ENCODE assay signal across 19 cellular contexts in the genomic region with DNA sequence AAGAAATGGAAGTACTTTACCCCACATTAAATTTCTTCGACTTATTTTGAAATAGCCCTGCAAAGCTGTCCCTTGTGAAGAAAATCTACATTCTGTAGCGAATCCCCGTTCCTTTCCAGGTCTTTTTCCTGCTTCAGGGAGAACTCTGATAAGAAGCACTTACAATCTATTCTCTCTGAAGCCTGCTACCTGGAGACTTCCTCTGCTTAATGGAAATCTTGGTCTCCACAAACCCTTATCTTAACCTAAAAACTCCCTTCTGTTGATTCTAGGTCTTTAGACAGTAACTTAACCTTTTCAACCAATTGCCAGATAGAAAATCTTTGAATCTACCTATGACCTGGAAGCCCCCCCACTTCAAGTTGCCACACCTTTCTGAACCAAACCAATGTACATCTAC. TPM values are rescaled to one million over a fixed set of nuclear protein-coding genes. Genes with fewer than 3 reads are reported as not detected.
DNase-seq lines count a peak whose midpoint lies in the region; ATAC-seq and TF ChIP-seq lines count a peak whose summit lies in the region.
"Had no signal": no experiment of that assay in that cellular context is flagged by ENCODE, and none has a peak within 500 bp of the region (broad histone marks: within the 10 kb centered on the region; RNA-seq: fewer than 3 reads in every experiment).

No MANE protein-coding gene starts in this region.

- H3K4me1 ChIP-seq in breast epithelium = peaks cover 7 to 10% of the 10 kb centered on the region in 2 donors

- no peak overlapping the region for H3K27ac Mint-ChIP-seq in MCF 10A (ENCODE audit: low read depth, unreplicated experiment)
- H3K27ac Mint-ChIP-seq in activated T-helper 1 cell treated with anti-CD3 and anti-CD28 coated beads, Interleukin-12 subunit alpha, Interleukin-12 subunit beta, Interleukin-2, Interleukin-4 antibody, amounts not matched to agents 30 ng/mL and 10 ng/mL and 1 ng/mL, durations not matched to agents 14 hours and 24 hours and 36 hours = peak overlapping the region; percentile 95
- H3K27ac Mint-ChIP-seq in mesothelial cell of epicardium = peak overlapping the region; percentile 30
- no peak overlapping the region for H3K27ac Mint-ChIP-seq in type B pancreatic cell

- H3K27me3 ChIP-seq in breast epithelium = no peaks in the 10 kb centered on the region
- H3K27me3 ChIP-seq in brain microvascular endothelial cell (replicated peaks) = no peaks in the 10 kb centered on the region
- H3K27me3 ChIP-seq: gastroesophageal sphincter had no signal

- H3K27ac ChIP-seq in breast epithelium (peak overlapping the region in 1 of 2 donors; percentile 91), brain microvascular endothelial cell (no peak overlapping the region)

- no peaks in the 10 kb centered on the region for H3K9me3 ChIP-seq in breast epithelium
- H3K9me3 ChIP-seq: gastroesophageal sphincter had no signal

- H3K4me3 ChIP-seq in breast epithelium = no peak overlapping the region
- no peak overlapping the region for H3K4me3 ChIP-seq in brain microvascular endothelial cell (ENCODE audit: low read depth, low read length)
- H3K4me3 ChIP-seq: gastroesophageal sphincter had no signal

- POLR2A ChIA-PET in MCF 10A (lab: Yijun Ruan, JAX) = interaction anchor here (0.9 to 1.3 kb wide), 3 partner anchors 44 to 76 kb away, joined by 3 to 4 read pairs (median 3); no protein-coding TSS in a partner anchor

- in situ Hi-C loops in brain microvascular endothelial cell (cut with HindIII; ENCODE audit: low pct_ligation_motif_present, low sequenced_read_pairs) = no loop called here

- no TSS peak for BruUV-seq in MCF 10A (replicated peaks; lab: Mats Ljungman, UMichigan)

- TF ChIP-seq CTCF in MCF 10A (IDR thresholded peaks at IDR 0.05; ENCODE audit: unreplicated experiment) = no peak
- no peak for TF ChIP-seq CTCF in breast epithelium (IDR thresholded peaks at IDR 0.05)
- TF ChIP-seq CTCF in mesothelial cell of epicardium (IDR thresholded peaks at IDR 0.05; ENCODE audit: unreplicated experiment) = no peak
- no peak for TF ChIP-seq CTCF in type B pancreatic cell (conservative IDR thresholded peaks at IDR 0.05)
- no peak for TF ChIP-seq CTCF in brain microvascular endothelial cell (IDR thresholded peaks at IDR 0.05; ENCODE audit: low read depth, low read length, missing control alignments)

- H3K4me3 Mint-ChIP-seq in MCF 10A (ENCODE audit: unreplicated experiment) (peak overlapping the region; percentile 39), mesothelial cell of epicardium (peak overlapping the region; percentile 10), type B pancreatic cell (peak overlapping the region; percentile 37)
- peak overlapping the region; percentile 91 for H3K4me3 Mint-ChIP-seq in activated T-helper 1 cell treated with anti-CD3 and anti-CD28 coated beads, Interleukin-12 subunit alpha, Interleukin-12 subunit beta, Interleukin-2, Interleukin-4 antibody, amounts not matched to agents 30 ng/mL and 10 ng/mL and 1 ng/mL, durations not matched to agents 14 hours and 24 hours and 36 hours

- DNase-seq in MCF 10A (ENCODE audit: unreplicated experiment) = no peak
- no peak for DNase-seq in breast epithelium (ENCODE audit: low spot score in 2 of 2)
- DNase-seq in activated T-helper 1 cell treated with anti-CD3 and anti-CD28 coated beads, Interleukin-12 subunit alpha, Interleukin-12 subunit beta, Interleukin-2, Interleukin-4 antibody, amounts not matched to agents 30 ng/mL and 10 ng/mL and 1 ng/mL, durations not matched to agents 14 hours and 24 hours and 36 hours (ENCODE audit: low spot score) = no peak
- DNase-seq in mesothelial cell of epicardium (ENCODE audit: low spot score in 2 of 2, unreplicated experiment in 2 of 2) = no peak
- no peak for DNase-seq in type B pancreatic cell (ENCODE audit: extremely low spot score, unreplicated experiment)
- DNase-seq in brain microvascular endothelial cell = no peak
- no peak for DNase-seq in dedifferentiated amniotic fluid mesenchymal stem cell (ENCODE audit: extremely low spot score)
- DNase-seq: activated CD4-positive, CD25-positive, alpha-beta regulatory T cell; activated T-cell treated with anti-CD3 and anti-CD28 coated beads, Interleukin-2, amount 50 U/mL, for 1 hour; dermis blood vessel endothelial cell; erythroblast; GF-D8; left ventricle myocardium superior; NCI-H1105 treated with DMSO at 0.1 percent for 48 hours; NCI-H82; retina had no signal

- H3K4me1 Mint-ChIP-seq in MCF 10A (ENCODE audit: insufficient read depth, unreplicated experiment) = peaks cover 3% of the 10 kb centered on the region
- peaks cover 37% of the 10 kb centered on the region for H3K4me1 Mint-ChIP-seq in activated T-helper 1 cell treated with anti-CD3 and anti-CD28 coated beads, Interleukin-12 subunit alpha, Interleukin-12 subunit beta, Interleukin-2, Interleukin-4 antibody, amounts not matched to agents 30 ng/mL and 10 ng/mL and 1 ng/mL, durations not matched to agents 14 hours and 24 hours and 36 hours (ENCODE audit: low read depth)
- peaks cover 22% of the 10 kb centered on the region for H3K4me1 Mint-ChIP-seq in mesothelial cell of epicardium
- peaks cover 16% of the 10 kb centered on the region for H3K4me1 Mint-ChIP-seq in type B pancreatic cell (ENCODE audit: unreplicated experiment)

- H3K9me3 Mint-ChIP-seq in MCF 10A (ENCODE audit: unreplicated experiment) (no peaks in the 10 kb centered on the region), mesothelial cell of epicardium (peaks cover 5% of the 10 kb centered on the region), type B pancreatic cell (peaks cover 6% of the 10 kb centered on the region)
- H3K9me3 Mint-ChIP-seq in activated T-helper 1 cell treated with anti-CD3 and anti-CD28 coated beads, Interleukin-12 subunit alpha, Interleukin-12 subunit beta, Interleukin-2, Interleukin-4 antibody, amounts not matched to agents 30 ng/mL and 10 ng/mL and 1 ng/mL, durations not matched to agents 14 hours and 24 hours and 36 hours = peaks cover 4% of the 10 kb centered on the region

- CTCF ChIA-PET in MCF 10A (lab: Yijun Ruan, JAX) = interaction anchor here (0.6 kb wide), 1 partner anchor 41 kb away, joined by 4 read pairs; no protein-coding TSS in a partner anchor

- no peak for TF ChIP-seq POLR2A in breast epithelium (IDR thresholded peaks at IDR 0.05)

- H3K36me3 Mint-ChIP-seq in MCF 10A (ENCODE audit: insufficient read depth, unreplicated experiment) (peaks cover 13% of the 10 kb centered on the region), mesothelial cell of epicardium (peaks cover 6% of the 10 kb centered on the region), type B pancreatic cell (no peaks in the 10 kb centered on the region)
- peaks cover 19% of the 10 kb centered on the region for H3K36me3 Mint-ChIP-seq in activated T-helper 1 cell treated with anti-CD3 and anti-CD28 coated beads, Interleukin-12 subunit alpha, Interleukin-12 subunit beta, Interleukin-2, Interleukin-4 antibody, amounts not matched to agents 30 ng/mL and 10 ng/mL and 1 ng/mL, durations not matched to agents 14 hours and 24 hours and 36 hours (ENCODE audit: low read depth)

- intact Hi-C loops in MCF 10A (cut with micrococcal nuclease) = loop anchor here (5.0 kb wide), 1 partner anchor 75 kb away; no protein-coding TSS in a partner anchor
- intact Hi-C loops in breast epithelium (cut with DNase I; ENCODE audit: low total_unique reads) = no loop called here
- intact Hi-C loops in activated T-helper 1 cell treated with anti-CD3 and anti-CD28 coated beads, Interleukin-12 subunit alpha, Interleukin-12 subunit beta, Interleukin-2, Interleukin-4 antibody, amounts not matched to agents 30 ng/mL and 10 ng/mL and 1 ng/mL, durations not matched to agents 14 hours and 24 hours and 36 hours (cut with micrococcal nuclease) = no loop called here

- ATAC-seq in HG03108 (IDR thresholded peaks at IDR 0.05; ENCODE audit: unreplicated experiment) = no peak
- ATAC-seq: gastroesophageal sphincter, left ventricle myocardium superior, Panc1 had no signal

- no peaks in the 10 kb centered on the region for H3K36me3 ChIP-seq in breast epithelium
- H3K36me3 ChIP-seq in brain microvascular endothelial cell (replicated peaks) = no peaks in the 10 kb centered on the region
- H3K36me3 ChIP-seq: gastroesophageal sphincter had no signal

- H3K27me3 Mint-ChIP-seq in MCF 10A (ENCODE audit: insufficient read depth, unreplicated experiment) (no peaks in the 10 kb centered on the region), mesothelial cell of epicardium (ENCODE audit: low read depth) (no peaks in the 10 kb centered on the region), type B pancreatic cell (no peaks in the 10 kb centered on the region)
- H3K27me3 Mint-ChIP-seq in activated T-helper 1 cell treated with anti-CD3 and anti-CD28 coated beads, Interleukin-12 subunit alpha, Interleukin-12 subunit beta, Interleukin-2, Interleukin-4 antibody, amounts not matched to agents 30 ng/mL and 10 ng/mL and 1 ng/mL, durations not matched to agents 14 hours and 24 hours and 36 hours (ENCODE audit: insufficient read depth) = no peaks in the 10 kb centered on the region

RNA-seq across cellular contexts. Expression of a gene that starts 1.6 kb away (rescaled TPM):
- total RNA-seq in MCF 10A (2022) = 38.0 and 45.4 TPM in 2 replicates
- 10 to 100 TPM; 54.7 to 71.4 (median 61.9) TPM for total RNA-seq in breast epithelium
- total RNA-seq in activated T-helper 1 cell treated with anti-CD3 and anti-CD28 coated beads, Interleukin-12 subunit alpha, Interleukin-12 subunit beta, Interleukin-2, Interleukin-4 antibody, amounts not matched to agents 30 ng/mL and 10 ng/mL and 1 ng/mL, durations not matched to agents 14 hours and 24 hours and 36 hours = 253 and 257 TPM in 2 replicates
- total RNA-seq in mesothelial cell of epicardium = 86.7 to 93.0 TPM (median 88.1 TPM) in 3 replicates
- total RNA-seq in type B pancreatic cell (ENCODE audit: low replicate concordance) = 51.1 and 78.1 TPM in 2 replicates

RNA-seq across cellular contexts. Expression of a gene that starts 6.4 kb away (rescaled TPM):
- 20.6 TPM in 2 replicates for total RNA-seq in MCF 10A (2022)
- 10 to 100 TPM; 31.9 to 59.5 (median 44.9) TPM for total RNA-seq in breast epithelium
- 99.0 and 103 TPM in 2 replicates for total RNA-seq in activated T-helper 1 cell treated with anti-CD3 and anti-CD28 coated beads, Interleukin-12 subunit alpha, Interleukin-12 subunit beta, Interleukin-2, Interleukin-4 antibody, amounts not matched to agents 30 ng/mL and 10 ng/mL and 1 ng/mL, durations not matched to agents 14 hours and 24 hours and 36 hours
- total RNA-seq in mesothelial cell of epicardium = 116 to 123 TPM (median 122 TPM) in 3 replicates
- total RNA-seq in type B pancreatic cell (ENCODE audit: low replicate concordance) = 75.4 and 111 TPM in 2 replicates

RNA-seq across cellular contexts. Expression of a gene that starts 33.8 kb away (rescaled TPM):
- 16.5 and 21.1 TPM in 2 replicates for total RNA-seq in MCF 10A (2022)
- 10 to 100 TPM; 26.3 to 32.8 (median 28.5) TPM for total RNA-seq in breast epithelium
- total RNA-seq in activated T-helper 1 cell treated with anti-CD3 and anti-CD28 coated beads, Interleukin-12 subunit alpha, Interleukin-12 subunit beta, Interleukin-2, Interleukin-4 antibody, amounts not matched to agents 30 ng/mL and 10 ng/mL and 1 ng/mL, durations not matched to agents 14 hours and 24 hours and 36 hours = 28.7 and 34.7 TPM in 2 replicates
- total RNA-seq in mesothelial cell of epicardium = 36.6 to 40.3 TPM (median 39.3 TPM) in 3 replicates
- 24.5 and 31.6 TPM in 2 replicates for total RNA-seq in type B pancreatic cell (ENCODE audit: low replicate concordance)

RNA-seq across cellular contexts. Expression of a gene that starts 34.0 kb away (rescaled TPM):
- total RNA-seq in MCF 10A (2022) (14.8 and 16.2 TPM in 2 replicates), breast epithelium (100 to 1,000 TPM in 1 of 3 donors, 10 to 100 TPM in 2; 48.2 to 157 (median 68.2) TPM), mesothelial cell of epicardium (75.3 to 82.8 TPM (median 76.3 TPM) in 3 replicates), type B pancreatic cell (ENCODE audit: low replicate concordance) (47.5 and 49.7 TPM in 2 replicates)
- 30.5 and 33.0 TPM in 2 replicates for total RNA-seq in activated T-helper 1 cell treated with anti-CD3 and anti-CD28 coated beads, Interleukin-12 subunit alpha, Interleukin-12 subunit beta, Interleukin-2, Interleukin-4 antibody, amounts not matched to agents 30 ng/mL and 10 ng/mL and 1 ng/mL, durations not matched to agents 14 hours and 24 hours and 36 hours

Comparison
In these comparisons a context has a peak if more than half of its experiments do, and no peak if none do; other contexts are left out.
1. H3K27ac Mint-ChIP-seq: peak in activated T-helper 1 cell treated with anti-CD3 and anti-CD28 coated beads, Interleukin-12 subunit alpha, Interleukin-12 subunit beta, Interleukin-2, Interleukin-4 antibody, amounts not matched to agents 30 ng/mL and 10 ng/mL and 1 ng/mL, durations not matched to agents 14 hours and 24 hours and 36 hours (single experiment) and mesothelial cell of epicardium (single experiment); none in MCF 10A (single experiment) and type B pancreatic cell (single experiment).
2. H3K4me3 Mint-ChIP-seq: peak in every context shown above with its lines; median percentile 91 in activated T-helper 1 cell treated with anti-CD3 and anti-CD28 coated beads, Interleukin-12 subunit alpha, Interleukin-12 subunit beta, Interleukin-2, Interleukin-4 antibody, amounts not matched to agents 30 ng/mL and 10 ng/mL and 1 ng/mL, durations not matched to agents 14 hours and 24 hours and 36 hours; 39 in MCF 10A; 37 in type B pancreatic cell; 10 in mesothelial cell of epicardium.